In the genomic region with DNA sequence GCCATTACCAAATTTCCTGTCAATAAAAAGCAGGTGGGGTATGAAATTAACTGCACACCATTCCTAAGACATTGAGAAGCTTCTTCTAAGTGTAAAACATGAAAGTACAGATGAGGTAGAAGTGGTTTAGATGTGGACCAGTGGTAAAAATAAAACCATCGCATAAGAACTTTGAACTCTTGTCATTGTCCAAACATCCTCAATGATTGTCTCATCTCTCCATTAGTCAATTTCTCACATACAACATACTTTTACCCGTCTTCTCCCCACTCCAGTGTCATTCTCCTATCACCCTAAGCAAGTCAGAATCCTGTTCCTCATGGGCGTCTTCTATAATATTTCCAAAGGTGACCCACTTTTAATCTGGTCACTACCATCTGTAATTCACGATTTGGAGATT, we compare ENCODE assay signal across 25 cellular contexts.
"Had no signal": no experiment of that assay in that cellular context is flagged by ENCODE, and none has a peak within 500 bp of the region (broad histone marks: within the 10 kb centered on the region; RNA-seq: fewer than 3 reads in every experiment).

No MANE protein-coding gene starts in this region.

- H3K9me3 ChIP-seq: adrenal gland, colonic mucosa, gastrocnemius medialis, mucosa of descending colon, spleen had no signal

- H3K36me3 ChIP-seq: adrenal gland, cardiac muscle cell, colonic mucosa, gastrocnemius medialis had no signal

- DNase-seq: activated CD4-positive, alpha-beta T cell treated with anti-CD3 and anti-CD28 coated beads for 48 hours; activated CD4-positive, alpha-beta T cell treated with anti-CD3 and anti-CD28 coated beads, Interleukin-2, amount 50 U/mL, for 48 hours; activated CD4-positive, CD25-positive, alpha-beta regulatory T cell; activated CD8-positive, alpha-beta memory T cell treated with anti-CD3 and anti-CD28 coated beads for 24 hours; activated effector memory CD4-positive, alpha-beta T cell treated with anti-CD3 and anti-CD28 coated beads, Interleukin-2, amount 50 U/mL, for 16 hours; activated naive CD4-positive, alpha-beta T cell treated with anti-CD3 and anti-CD28 coated beads for 36 hours; activated naive CD8-positive, alpha-beta T cell treated with anti-CD3 and anti-CD28 coated beads for 36 hours; adrenal gland; aorta; cerebellar nuclear complex; colonic mucosa; dorsolateral prefrontal cortex; effector memory CD4-positive, alpha-beta T cell; gastrocnemius medialis; glutamatergic neuron; mesendoderm; mucosa of descending colon; posterior cingulate gyrus; right cardiac atrium; spleen; stimulated activated naive CD4-positive, alpha-beta T cell treated with Interleukin-2 at 50 U/mL for 16 hours; T-helper 1 cell had no signal

- FAIRE-seq: islet of Langerhans had no signal

- ATAC-seq: natural killer cell treated with Interleukin-12 subunit alpha and Interleukin-12 subunit beta and Interleukin-15 and Interleukin-18, amount 100 ng/mL, for 72 hours had no signal

- H3K4me3 ChIP-seq: adrenal gland, cardiac muscle cell, colonic mucosa, dorsolateral prefrontal cortex, gastrocnemius medialis, mucosa of descending colon, spleen had no signal

- H3K27ac ChIP-seq: cardiac muscle cell, colonic mucosa, dorsolateral prefrontal cortex, spleen had no signal

- H3K27me3 ChIP-seq: adrenal gland, cardiac muscle cell, colonic mucosa, dorsolateral prefrontal cortex, gastrocnemius medialis, spleen had no signal
